ENCODE assay signal across 36 cellular contexts in the genomic region with DNA sequence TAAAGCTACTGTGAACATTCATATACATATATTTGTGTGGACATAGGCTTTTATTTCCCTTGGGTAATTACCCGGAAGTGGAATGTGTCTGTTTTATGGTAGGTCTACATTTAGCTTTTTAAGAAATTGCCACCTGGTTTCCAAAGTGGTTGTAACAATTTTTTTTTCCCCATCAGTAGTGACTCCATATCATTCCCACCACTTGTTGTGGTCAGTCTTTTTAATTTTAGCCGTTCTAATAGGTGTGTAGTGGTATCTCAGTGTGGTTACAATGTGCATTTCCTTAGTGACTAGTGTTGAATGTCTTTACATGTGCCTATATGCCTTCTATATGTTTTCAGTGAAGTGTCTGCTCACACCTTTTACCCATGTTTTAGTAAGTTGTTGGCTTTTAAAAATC.
"Had no signal": no experiment of that assay in that cellular context is flagged by ENCODE, and none has a peak within 500 bp of the region (broad histone marks: within the 10 kb centered on the region; RNA-seq: fewer than 3 reads in every experiment).

No MANE protein-coding gene starts in this region.

- H3K27ac Mint-ChIP-seq: activated naive CD4-positive, alpha-beta T cell treated with anti-CD3 and anti-CD28 coated beads for 36 hours; activated naive CD4-positive, alpha-beta T cell treated with anti-CD3 and anti-CD28 coated beads, Interleukin-2, amount 10 ng/mL, durations not matched to agents 7 days and 5 days; activated naive CD4-positive, alpha-beta T cell treated with anti-CD3 and anti-CD28 coated beads, Interleukin-2, amount 50 U/mL, for 24 hours; activated naive CD4-positive, alpha-beta T cell treated with anti-CD3 and anti-CD28 coated beads, Interleukin-2, amount 50 U/mL, for 72 hours; activated naive CD8-positive, alpha-beta T cell; activated naive CD8-positive, alpha-beta T cell treated with anti-CD3 and anti-CD28 coated beads for 36 hours; activated naive CD8-positive, alpha-beta T cell treated with anti-CD3 and anti-CD28 coated beads, Interleukin-2, amount 10 ng/mL, durations not matched to agents 7 days and 5 days; activated naive CD8-positive, alpha-beta T cell treated with anti-CD3 and anti-CD28 coated beads, Interleukin-2, amount 50 U/mL, for 24 hours; activated T-cell treated with anti-CD3 and anti-CD28 coated beads, Interleukin-2, amount 50 U/mL, for 24 hours; activated T-cell treated with anti-CD3 and anti-CD28 coated beads, Interleukin-2, amount 50 U/mL, for 72 hours; activated T-helper 1 cell treated with anti-CD3 and anti-CD28 coated beads, Interleukin-12 subunit alpha, Interleukin-12 subunit beta, Interleukin-2, Interleukin-4 antibody, amounts not matched to agents 30 ng/mL and 10 ng/mL and 1 ng/mL, durations not matched to agents 14 hours and 24 hours and 36 hours; activated T-helper 17 cell treated with anti-CD3 and anti-CD28 coated beads, Interleukin-2, amount 50 U/mL, for 72 hours; activated T-helper 2 cell treated with anti-CD3 and anti-CD28 coated beads, Interferon-gamma antibody, Interleukin-2, Interleukin-4, amounts not matched to agents 10 μg/mL and 5 μg/mL and 100 μg/mL, durations not matched to agents 14 hours and 24 hours and 36 hours had no signal

- H3K4me1 ChIP-seq: adrenal gland, body of pancreas, breast epithelium had no signal

- H3K36me3 Mint-ChIP-seq: activated naive CD4-positive, alpha-beta T cell treated with anti-CD3 and anti-CD28 coated beads, Interleukin-2, amount 10 ng/mL, durations not matched to agents 7 days and 5 days; activated naive CD4-positive, alpha-beta T cell treated with anti-CD3 and anti-CD28 coated beads, Interleukin-2, amount 50 U/mL, for 24 hours; activated naive CD4-positive, alpha-beta T cell treated with anti-CD3 and anti-CD28 coated beads, Interleukin-2, amount 50 U/mL, for 72 hours; activated naive CD8-positive, alpha-beta T cell; activated naive CD8-positive, alpha-beta T cell treated with anti-CD3 and anti-CD28 coated beads for 36 hours; activated naive CD8-positive, alpha-beta T cell treated with anti-CD3 and anti-CD28 coated beads, Interleukin-2, amount 10 ng/mL, durations not matched to agents 7 days and 5 days had no signal

- ATAC-seq: activated naive CD4-positive, alpha-beta T cell treated with anti-CD3 and anti-CD28 coated beads, Interleukin-2, amount 50 U/mL, for 72 hours; activated naive CD8-positive, alpha-beta T cell treated with anti-CD3 and anti-CD28 coated beads, Interleukin-2, amount 50 U/mL, for 24 hours; activated T-cell treated with anti-CD3 and anti-CD28 coated beads, Interleukin-2, amount 50 U/mL, for 4 hours; activated T-cell treated with anti-CD3 and anti-CD28 coated beads, Interleukin-2, amount 50 U/mL, for 72 hours; activated T-helper 17 cell treated with anti-CD3 and anti-CD28 coated beads, Interleukin-2, amount 50 U/mL, for 72 hours; body of pancreas had no signal

- H3K4me1 Mint-ChIP-seq: activated naive CD4-positive, alpha-beta T cell treated with anti-CD3 and anti-CD28 coated beads, Interleukin-2, amount 10 ng/mL, durations not matched to agents 7 days and 5 days; activated naive CD4-positive, alpha-beta T cell treated with anti-CD3 and anti-CD28 coated beads, Interleukin-2, amount 50 U/mL, for 24 hours; activated naive CD8-positive, alpha-beta T cell treated with anti-CD3 and anti-CD28 coated beads for 36 hours; activated naive CD8-positive, alpha-beta T cell treated with anti-CD3 and anti-CD28 coated beads, Interleukin-2, amount 10 ng/mL, durations not matched to agents 7 days and 5 days; activated naive CD8-positive, alpha-beta T cell treated with anti-CD3 and anti-CD28 coated beads, Interleukin-2, amount 50 U/mL, for 24 hours; activated T-helper 17 cell treated with anti-CD3 and anti-CD28 coated beads, Interleukin-2, amount 50 U/mL, for 72 hours; central memory CD8-positive, alpha-beta T cell had no signal

- H3K9me3 ChIP-seq: adrenal gland, ascending aorta, body of pancreas, breast epithelium had no signal

- H3K4me3 Mint-ChIP-seq: activated naive CD4-positive, alpha-beta T cell treated with anti-CD3 and anti-CD28 coated beads for 36 hours; activated naive CD4-positive, alpha-beta T cell treated with anti-CD3 and anti-CD28 coated beads, Interleukin-2, amount 10 ng/mL, durations not matched to agents 7 days and 5 days; activated naive CD4-positive, alpha-beta T cell treated with anti-CD3 and anti-CD28 coated beads, Interleukin-2, amount 50 U/mL, for 24 hours; activated naive CD8-positive, alpha-beta T cell; activated naive CD8-positive, alpha-beta T cell treated with anti-CD3 and anti-CD28 coated beads for 36 hours; activated naive CD8-positive, alpha-beta T cell treated with anti-CD3 and anti-CD28 coated beads, Interleukin-2, amount 10 ng/mL, durations not matched to agents 7 days and 5 days; activated naive CD8-positive, alpha-beta T cell treated with anti-CD3 and anti-CD28 coated beads, Interleukin-2, amount 50 U/mL, for 24 hours; activated T-cell treated with anti-CD3 and anti-CD28 coated beads, Interleukin-2, amount 50 U/mL, for 24 hours; activated T-cell treated with anti-CD3 and anti-CD28 coated beads, Interleukin-2, amount 50 U/mL, for 4 hours; activated T-cell treated with anti-CD3 and anti-CD28 coated beads, Interleukin-2, amount 50 U/mL, for 72 hours; activated T-helper 1 cell treated with anti-CD3 and anti-CD28 coated beads, Interleukin-12 subunit alpha, Interleukin-12 subunit beta, Interleukin-2, Interleukin-4 antibody, amounts not matched to agents 30 ng/mL and 10 ng/mL and 1 ng/mL, durations not matched to agents 14 hours and 24 hours and 36 hours; activated T-helper 17 cell treated with anti-CD3 and anti-CD28 coated beads, Interleukin-2, amount 50 U/mL, for 72 hours; central memory CD8-positive, alpha-beta T cell had no signal

- H3K36me3 ChIP-seq: adrenal gland, ascending aorta, brain microvascular endothelial cell, breast epithelium, cardiac muscle cell had no signal

- H3K9me3 Mint-ChIP-seq: activated naive CD4-positive, alpha-beta T cell treated with anti-CD3 and anti-CD28 coated beads for 36 hours; activated naive CD4-positive, alpha-beta T cell treated with anti-CD3 and anti-CD28 coated beads, Interleukin-2, amount 10 ng/mL, durations not matched to agents 7 days and 5 days; activated naive CD4-positive, alpha-beta T cell treated with anti-CD3 and anti-CD28 coated beads, Interleukin-2, amount 50 U/mL, for 24 hours; activated naive CD4-positive, alpha-beta T cell treated with anti-CD3 and anti-CD28 coated beads, Interleukin-2, amount 50 U/mL, for 72 hours; activated naive CD8-positive, alpha-beta T cell treated with anti-CD3 and anti-CD28 coated beads for 36 hours; activated naive CD8-positive, alpha-beta T cell treated with anti-CD3 and anti-CD28 coated beads, Interleukin-2, amount 10 ng/mL, durations not matched to agents 7 days and 5 days; activated naive CD8-positive, alpha-beta T cell treated with anti-CD3 and anti-CD28 coated beads, Interleukin-2, amount 50 U/mL, for 24 hours; activated T-cell treated with anti-CD3 and anti-CD28 coated beads, Interleukin-2, amount 50 U/mL, for 24 hours; activated T-cell treated with anti-CD3 and anti-CD28 coated beads, Interleukin-2, amount 50 U/mL, for 4 hours; activated T-cell treated with anti-CD3 and anti-CD28 coated beads, Interleukin-2, amount 50 U/mL, for 72 hours; activated T-helper 1 cell treated with anti-CD3 and anti-CD28 coated beads, Interleukin-12 subunit alpha, Interleukin-12 subunit beta, Interleukin-2, Interleukin-4 antibody, amounts not matched to agents 30 ng/mL and 10 ng/mL and 1 ng/mL, durations not matched to agents 14 hours and 24 hours and 36 hours; activated T-helper 17 cell treated with anti-CD3 and anti-CD28 coated beads, Interleukin-2, amount 50 U/mL, for 72 hours; activated T-helper 2 cell treated with anti-CD3 and anti-CD28 coated beads, Interferon-gamma antibody, Interleukin-2, Interleukin-4, amounts not matched to agents 10 μg/mL and 5 μg/mL and 100 μg/mL, durations not matched to agents 14 hours and 24 hours and 36 hours; central memory CD8-positive, alpha-beta T cell had no signal

- DNase-seq: activated effector memory CD4-positive, alpha-beta T cell treated with anti-CD3 and anti-CD28 coated beads, Interleukin-2, amount 50 U/mL, for 16 hours; activated effector memory CD4-positive, alpha-beta T cell treated with Interleukin-2 at 50 U/mL for 16 hours; activated gamma-delta T cell; activated gamma-delta T cell treated with Interleukin-2 at 50 U/mL for 16 hours; activated naive CD4-positive, alpha-beta T cell; activated naive CD4-positive, alpha-beta T cell treated with anti-CD3 and anti-CD28 coated beads for 36 hours; activated naive CD4-positive, alpha-beta T cell treated with anti-CD3 and anti-CD28 coated beads, Interleukin-2, amount 10 ng/mL, durations not matched to agents 7 days and 5 days; activated naive CD4-positive, alpha-beta T cell treated with Interleukin-2 at 50 U/mL for 16 hours; activated naive CD8-positive, alpha-beta T cell treated with anti-CD3 and anti-CD28 coated beads for 36 hours; activated naive CD8-positive, alpha-beta T cell treated with anti-CD3 and anti-CD28 coated beads, Interleukin-2, amount 10 ng/mL, durations not matched to agents 7 days and 5 days; activated naive CD8-positive, alpha-beta T cell treated with anti-CD3 and anti-CD28 coated beads, Interleukin-2, amount 50 U/mL, for 24 hours; activated T-cell treated with anti-CD3 and anti-CD28 coated beads, Interleukin-2, amount 50 U/mL, for 1 hour; activated T-cell treated with anti-CD3 and anti-CD28 coated beads, Interleukin-2, amount 50 U/mL, for 24 hours; activated T-cell treated with anti-CD3 and anti-CD28 coated beads, Interleukin-2, amount 50 U/mL, for 4 hours; activated T-cell treated with anti-CD3 and anti-CD28 coated beads, Interleukin-2, amount 50 U/mL, for 48 hours; activated T-cell treated with anti-CD3 and anti-CD28 coated beads, Interleukin-2, amount 50 U/mL, for 72 hours; amniotic stem cell; amygdala; anterior cingulate cortex; aorta; body of pancreas; brain microvascular endothelial cell; caudate nucleus; central memory CD4-positive, alpha-beta T cell; cerebellar nuclear complex had no signal

- H3K4me3 ChIP-seq: adrenal gland, ascending aorta, body of pancreas, breast epithelium, cardiac muscle cell had no signal

- H3K27ac ChIP-seq: adrenal gland, ascending aorta, body of pancreas, brain microvascular endothelial cell, breast epithelium, cardiac muscle cell had no signal
